In the genomic region with DNA sequence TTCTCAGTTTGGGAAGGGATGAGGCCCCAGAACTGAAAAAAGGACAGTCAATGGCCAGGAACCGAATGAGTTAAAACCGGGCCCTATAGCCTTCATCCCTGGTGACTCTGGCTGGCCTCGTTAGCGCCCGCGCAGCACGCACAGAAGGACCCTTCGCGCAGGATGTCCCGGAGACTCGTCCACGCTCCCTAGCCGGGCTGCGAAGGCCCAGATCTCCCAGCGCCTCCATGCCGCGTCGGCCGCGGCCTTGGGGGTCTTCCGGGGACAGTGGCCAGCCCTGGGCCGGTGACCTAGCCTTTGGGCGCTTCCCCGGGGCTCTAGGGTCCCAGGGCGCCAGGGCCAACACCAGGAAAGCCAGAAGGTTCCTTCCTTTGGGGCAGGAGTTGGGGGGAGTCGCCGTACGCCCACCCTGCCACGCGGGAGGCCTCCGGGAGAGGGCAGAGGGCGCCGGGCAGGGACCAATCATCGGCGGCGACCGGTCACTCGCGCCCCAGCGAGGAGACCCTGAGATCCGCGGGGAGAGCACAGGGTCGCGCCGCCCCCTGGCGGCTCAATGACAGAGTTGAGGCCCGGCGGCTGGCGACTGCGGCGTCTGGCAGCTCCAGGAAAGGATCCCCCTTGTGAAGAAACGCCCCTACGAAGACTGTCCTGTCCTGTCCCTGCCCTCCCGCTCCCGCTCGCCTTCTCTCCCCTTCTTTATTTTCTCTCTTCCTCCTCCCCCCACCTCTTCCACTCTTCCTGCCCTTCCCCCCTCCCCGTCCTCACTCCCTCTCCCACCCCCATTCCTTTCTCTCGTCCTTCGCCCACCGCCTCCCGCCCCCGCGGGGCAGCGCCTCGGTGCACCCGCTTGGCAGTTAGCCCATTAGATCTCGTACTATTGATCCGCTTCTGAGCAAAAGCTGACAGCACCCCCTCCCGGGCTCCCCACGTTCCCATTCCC, we compare ENCODE assay signal across 8 cellular contexts.
DNase-seq lines count a peak whose midpoint lies in the region; ATAC-seq, FAIRE-seq and TF ChIP-seq lines count a peak whose summit lies in the region.

No MANE protein-coding gene starts in this region.

- H4K20me1 ChIP-seq in astrocyte (ENCODE audit: insufficient read depth, low read length): peaks cover 4% of the 10 kb centered on the region

- POLR2A ChIA-PET in T-cell (lab: Charles Lee): interaction anchor here (0.6 to 0.7 kb wide), 2 partner anchors 125 to 468 kb away, joined by 3 to 6 read pairs; no protein-coding TSS in a partner anchor

- ATAC-seq in T-cell (replicated peaks in 1 of 4) (peak; percentile 72 to 81 (median 78)), GM21515 (IDR thresholded peaks at IDR 0.05; ENCODE audit: unreplicated experiment) (no peak)

- DNase-seq in DMS53 (lab: John Stamatoyannopoulos, UW) (peak; percentile 79), NAMALWA (ENCODE audit: low spot score) (peak; percentile 73), T-cell (peak in 28 of 34 experiments; percentile 9 to 56 (median 32)), astrocyte (ENCODE audit: low read depth) (no peak), foreskin melanocyte (no peak)
- DNase-seq in stimulated activated CD4-positive, alpha-beta T cell treated with anti-CD3 and anti-CD28 coated beads, Interleukin-12 subunit alpha, Interleukin-12 subunit beta, amount 100 ng/mL, for 24 hours (ENCODE audit: low read depth in 2 of 2): peak; percentile 18 to 40

- H3K4me3 ChIP-seq in astrocyte (ENCODE audit: insufficient read depth, low read depth, low read length) (peak overlapping the region; percentile 49), iPS-15b (ENCODE audit: low read depth, low read length) (peak overlapping the region; percentile 75)

- peak overlapping the region; percentile 66 for H2AFZ ChIP-seq in astrocyte (ENCODE audit: low read depth, low read length)

- H3K27me3 ChIP-seq in astrocyte (ENCODE audit: insufficient read depth, low read length) (peaks cover 60% of the 10 kb centered on the region), iPS-15b (ENCODE audit: control insufficient read depth, insufficient read depth, low read length) (peaks cover 77% of the 10 kb centered on the region)

- peak; percentile 16 for TF ChIP-seq CTCF in astrocyte (IDR thresholded peaks at IDR 0.05; ENCODE audit: insufficient read depth, low read depth, low read length)

- FAIRE-seq in astrocyte (lab: Jason Lieb, UNC): no peak

- H3K9ac ChIP-seq in astrocyte (ENCODE audit: low read length) (peak overlapping the region; percentile 13), iPS-15b (ENCODE audit: low read depth, low read length) (no peak overlapping the region)

- H3K27ac Mint-ChIP-seq in T-cell (no peak overlapping the region), astrocyte (ENCODE audit: unreplicated experiment) (peak overlapping the region; percentile 58)

- CTCF ChIA-PET in T-cell (lab: Charles Lee): interaction anchor here (0.5 to 1.2 kb wide), 10 partner anchors 16 to 272 kb away, joined by 3 to 7 read pairs (median 4); no protein-coding TSS in a partner anchor

- peak overlapping the region; percentile 90 for H3K4me2 ChIP-seq in astrocyte (ENCODE audit: low read length)

- H3K36me3 ChIP-seq in astrocyte (ENCODE audit: insufficient read depth, low read length) (no peaks in the 10 kb centered on the region), iPS-15b (ENCODE audit: control insufficient read depth, insufficient read depth, low read length) (no peaks in the 10 kb centered on the region)

- peaks cover 68 to 80% of the 10 kb centered on the region in 2 donors for H3K27me3 Mint-ChIP-seq in T-cell
- H3K27me3 Mint-ChIP-seq in astrocyte (ENCODE audit: low read depth, unreplicated experiment): peaks cover 51% of the 10 kb centered on the region

- H3K79me2 ChIP-seq in astrocyte (ENCODE audit: insufficient read depth, low read length): no peaks in the 10 kb centered on the region

- H3K4me1 ChIP-seq in astrocyte (ENCODE audit: insufficient read depth, low read length) (peaks cover 4% of the 10 kb centered on the region), iPS-15b (ENCODE audit: control insufficient read depth, insufficient read depth, low read length) (peaks cover 17% of the 10 kb centered on the region)

- H3K4me3 Mint-ChIP-seq in T-cell (peak overlapping the region; percentile 66 to 84 (median 71)), astrocyte (ENCODE audit: unreplicated experiment) (peak overlapping the region; percentile 87)

- H3K4me1 Mint-ChIP-seq in T-cell (peaks cover 6 to 20% (median 19%) of the 10 kb centered on the region in 3 donors), astrocyte (ENCODE audit: low read depth, unreplicated experiment) (peaks cover 13% of the 10 kb centered on the region)

- no peak overlapping the region for H3K27ac ChIP-seq in astrocyte (ENCODE audit: low read depth, low read length)

- no peaks in the 10 kb centered on the region for H3K36me3 Mint-ChIP-seq in T-cell
- H3K36me3 Mint-ChIP-seq in astrocyte (ENCODE audit: low read depth, unreplicated experiment): no peaks in the 10 kb centered on the region

- no peaks in the 10 kb centered on the region for H3K9me3 Mint-ChIP-seq in T-cell
- no peaks in the 10 kb centered on the region for H3K9me3 Mint-ChIP-seq in astrocyte (ENCODE audit: unreplicated experiment)

- H3K9me3 ChIP-seq in astrocyte (ENCODE audit: insufficient read depth, low read depth, low read length) (no peaks in the 10 kb centered on the region), iPS-15b (ENCODE audit: control insufficient read depth, insufficient read depth, low read length) (no peaks in the 10 kb centered on the region)

Comparison
In these comparisons a context has a peak if more than half of its experiments do, and no peak if none do; other contexts are left out.
1. DNase-seq: peak in DMS53 (single experiment), NAMALWA (single experiment), T-cell (28 of 34) and stimulated activated CD4-positive, alpha-beta T cell treated with anti-CD3 and anti-CD28 coated beads, Interleukin-12 subunit alpha, Interleukin-12 subunit beta, amount 100 ng/mL, for 24 hours (2 of 2); none in astrocyte (single experiment) and foreskin melanocyte (single experiment).